Comparison of ENCODE assay signal across 8 cellular contexts in genomic region chr16:50367777-50368409, GRCh38. TPM values are rescaled to one million over a fixed set of nuclear protein-coding genes. Genes with fewer than 3 reads are reported as not detected.
DNase-seq lines count a peak whose midpoint lies in the region; ATAC-seq and TF ChIP-seq lines count a peak whose summit lies in the region.

No MANE protein-coding gene starts in this region.

- CTCF ChIA-PET in AG04450 (lab: Charles Lee) (interaction anchor here (0.6 to 1.9 kb wide), 10 partner anchors 9 to 438 kb away, joined by 3 to 11 read pairs (median 7); partner anchors contain the start of gene CNEP1R1), MCF 10A (lab: Yijun Ruan, JAX) (interaction anchor here (0.6 to 12.9 kb wide), 13 partner anchors 8 to 414 kb away, joined by 3 to 212 read pairs (median 4); partner anchors contain the start of gene CNEP1R1)

- no peak for ATAC-seq in GM21447 (IDR thresholded peaks at IDR 0.05; ENCODE audit: unreplicated experiment)

- H3K27ac Mint-ChIP-seq in MCF 10A (ENCODE audit: low read depth, unreplicated experiment), result peak overlapping the region; percentile 83

- peaks cover 20 to 24% of the 10 kb centered on the region in 2 donors for H3K36me3 ChIP-seq in mucosa of rectum (ENCODE audit: control insufficient read depth in 2 of 2, insufficient read depth in 2 of 2, low read length in 2 of 2)

- TF ChIP-seq CTCF in AG04450 (IDR thresholded peaks at IDR 0.05; ENCODE audit: low read depth, low read length), result no peak
- TF ChIP-seq CTCF in MCF 10A (IDR thresholded peaks at IDR 0.05; ENCODE audit: unreplicated experiment), result no peak
- no peak for TF ChIP-seq CTCF in GM13976 (IDR thresholded peaks at IDR 0.05; ENCODE audit: borderline replicate concordance, control extremely low read depth, extremely low read depth, insufficient read depth, missing control alignments)

- H3K36me3 Mint-ChIP-seq in MCF 10A (ENCODE audit: insufficient read depth, unreplicated experiment), result peaks cover 37% of the 10 kb centered on the region

- peak overlapping the region; percentile 66 to 72 for H3K9ac ChIP-seq in mucosa of rectum (ENCODE audit: low read depth in 1 of 2, low read length in 2 of 2)

- no peaks in the 10 kb centered on the region for H3K9me3 Mint-ChIP-seq in MCF 10A (ENCODE audit: unreplicated experiment)

- BruUV-seq in MCF 10A (replicated peaks; lab: Mats Ljungman, UMichigan), result TSS peak; percentile 85

- H3K4me3 Mint-ChIP-seq in MCF 10A (ENCODE audit: unreplicated experiment), result peak overlapping the region; percentile 84

- H3K27me3 Mint-ChIP-seq in MCF 10A (ENCODE audit: insufficient read depth, unreplicated experiment), result no peaks in the 10 kb centered on the region

- H3K27ac ChIP-seq in AG04450 (ENCODE audit: low read depth, low read length) (no peak overlapping the region), mucosa of rectum (ENCODE audit: low read depth in 2 of 2, low read length in 2 of 2) (no peak overlapping the region)

- H3K4me3 ChIP-seq in AG04450 (ENCODE audit: low read depth, low read length) (peak overlapping the region; percentile 70), mucosa of rectum (ENCODE audit: low read length in 2 of 2) (peak overlapping the region; percentile 73 to 80)

- intact Hi-C loops in MCF 10A (cut with micrococcal nuclease), result no loop called here

- in situ Hi-C loops in GM13976 (cut with MboI; ENCODE audit: low sequenced_read_pairs, unreplicated experiment), result no loop called here

- peaks cover 4% of the 10 kb centered on the region for H3K27me3 ChIP-seq in AG04450 (ENCODE audit: control insufficient read depth, insufficient read depth, low read length)
- H3K27me3 ChIP-seq in mucosa of rectum (ENCODE audit: control insufficient read depth in 2 of 2, insufficient read depth in 2 of 2, low read length in 2 of 2), result no peaks in the 10 kb centered on the region

- peaks cover 6 to 10% of the 10 kb centered on the region in 2 donors for H3K4me1 ChIP-seq in mucosa of rectum (ENCODE audit: control insufficient read depth in 2 of 2, insufficient read depth in 2 of 2, low read length in 2 of 2)

- POLR2A ChIA-PET in AG04450 (lab: Yijun Ruan, JAX), result no interaction called here
- POLR2A ChIA-PET in MCF 10A (lab: Yijun Ruan, JAX), result interaction anchor here (0.6 to 2.0 kb wide), 12 partner anchors 8 to 438 kb away, joined by 3 to 7 read pairs (median 4); partner anchors contain the start of gene CYLD

- H3K4me1 Mint-ChIP-seq in MCF 10A (ENCODE audit: insufficient read depth, unreplicated experiment), result peaks cover 33% of the 10 kb centered on the region

- H3K9me3 ChIP-seq in AG04450 (ENCODE audit: control insufficient read depth, insufficient read depth, low read length) (no peaks in the 10 kb centered on the region), mucosa of rectum (ENCODE audit: control insufficient read depth in 2 of 2, low read length in 2 of 2) (no peaks in the 10 kb centered on the region)

- DNase-seq in AG04450 (ENCODE audit: low read depth, low spot score) (no peak), HK-2 (ENCODE audit: unreplicated experiment) (peak; percentile 20), MCF 10A (ENCODE audit: unreplicated experiment) (peak; percentile 35), HPDE6-E6E7 (ENCODE audit: extremely low spot score) (no peak), GM13976 (ENCODE audit: low spot score) (no peak), 8988T (no peak)

RNA-seq across cellular contexts. Expression of gene BRD7, which starts 0.9 kb away (rescaled TPM):
- polyA plus RNA-seq in AG04450 (2011; rRNA removed), result 49.2 and 69.2 TPM in 2 replicates
- polyA minus RNA-seq in AG04450 (2011; rRNA and poly(A)+ RNA removed), result 30.3 and 36.3 TPM in 2 replicates
- total RNA-seq in MCF 10A (2022), result 75.9 and 76.4 TPM in 2 replicates

Comparison
In these comparisons a context has a peak if more than half of its experiments do, and no peak if none do; other contexts are left out.
1. DNase-seq: peak in HK-2 (single experiment) and MCF 10A (single experiment); none in AG04450 (single experiment), HPDE6-E6E7 (single experiment), GM13976 (single experiment) and 8988T (single experiment).